In genomic region chr6:157230971-157231370, GRCh38 we compare ENCODE assay signal across 1 cellular context.
TF ChIP-seq lines count a peak whose summit lies in the region.

No MANE protein-coding gene starts in this region.

TF ChIP-seq in H1, 55 proteins besides CTCF, POLR2A, EP300 and RAD21 (continued from another document):
- no peak for TF ChIP-seq E2F6 (IDR thresholded peaks at IDR 0.05)
